In genomic region chr6:63458480-63459115, GRCh38 we compare ENCODE assay signal across 11 cellular contexts.
A peak's percentile ranks its signal among the peaks of the same experiment; 100 is the strongest.
DNase-seq lines count a peak whose midpoint lies in the region; ATAC-seq and TF ChIP-seq lines count a peak whose summit lies in the region.
"Had no signal": no experiment of that assay in that cellular context is flagged by ENCODE, and none has a peak within 500 bp of the region (broad histone marks: within the 10 kb centered on the region; RNA-seq: fewer than 3 reads in every experiment).

No MANE protein-coding gene starts in this region.

- peak overlapping the region; percentile 51 for H3K9ac ChIP-seq in endocrine pancreas (ENCODE audit: control insufficient read depth, insufficient read depth, low read length)

- POLR2A ChIA-PET in activated CD8-positive, alpha-beta T cell treated with anti-CD3 and anti-CD28 coated beads, Interleukin-2, amount 10 ng/mL, durations not matched to agents 7 days and 5 days (lab: Charles Lee) = no interaction called here

- peak overlapping the region; percentile 56 for H3K27ac ChIP-seq in upper lobe of right lung

- no peaks in the 10 kb centered on the region for H3K9me3 Mint-ChIP-seq in activated CD8-positive, alpha-beta T cell treated with anti-CD3 and anti-CD28 coated beads, Interleukin-2, amount 10 ng/mL, durations not matched to agents 7 days and 5 days (ENCODE audit: insufficient read depth)

- peak; percentile 58 for ATAC-seq in GM19397 (IDR thresholded peaks at IDR 0.05; ENCODE audit: unreplicated experiment)
- peak; percentile 54 for ATAC-seq in HG02981 (IDR thresholded peaks at IDR 0.05; ENCODE audit: unreplicated experiment)
- ATAC-seq in upper lobe of right lung = peak; percentile 90
- no peak for ATAC-seq in activated CD8-positive, alpha-beta T cell treated with anti-CD3 and anti-CD28 coated beads, Interleukin-2, amount 10 ng/mL, durations not matched to agents 7 days and 5 days
- no peak for ATAC-seq in activated CD4-positive, CD25-positive, alpha-beta regulatory T cell treated with anti-CD3 and anti-CD28 coated beads, Interleukin-2, amount 50 U/mL, for 24 hours
- ATAC-seq: natural killer cell treated with Interleukin-12 subunit alpha and Interleukin-12 subunit beta and Interleukin-15 and Interleukin-18, amount 100 ng/mL, for 72 hours had no signal

- H3K27me3 ChIP-seq in endocrine pancreas (ENCODE audit: control insufficient read depth, insufficient read depth, low read length) (no peaks in the 10 kb centered on the region), upper lobe of right lung (no peaks in the 10 kb centered on the region)

- no peak overlapping the region for H3K4me3 Mint-ChIP-seq in activated CD8-positive, alpha-beta T cell treated with anti-CD3 and anti-CD28 coated beads, Interleukin-2, amount 10 ng/mL, durations not matched to agents 7 days and 5 days
- H3K4me3 Mint-ChIP-seq: natural killer cell treated with Interleukin-12 subunit alpha and Interleukin-12 subunit beta and Interleukin-15 and Interleukin-18, amount 100 ng/mL, for 72 hours had no signal

- no peak overlapping the region for H3K27ac Mint-ChIP-seq in activated CD8-positive, alpha-beta T cell treated with anti-CD3 and anti-CD28 coated beads, Interleukin-2, amount 10 ng/mL, durations not matched to agents 7 days and 5 days
- H3K27ac Mint-ChIP-seq: natural killer cell treated with Interleukin-12 subunit alpha and Interleukin-12 subunit beta and Interleukin-15 and Interleukin-18, amount 100 ng/mL, for 72 hours had no signal

- no peaks in the 10 kb centered on the region for H3K36me3 Mint-ChIP-seq in activated CD8-positive, alpha-beta T cell treated with anti-CD3 and anti-CD28 coated beads, Interleukin-2, amount 10 ng/mL, durations not matched to agents 7 days and 5 days (ENCODE audit: low read depth)
- H3K36me3 Mint-ChIP-seq: natural killer cell treated with Interleukin-12 subunit alpha and Interleukin-12 subunit beta and Interleukin-15 and Interleukin-18, amount 100 ng/mL, for 72 hours had no signal

- H3K9me3 ChIP-seq in endocrine pancreas (ENCODE audit: control insufficient read depth, low read length) (no peaks in the 10 kb centered on the region), upper lobe of right lung (no peaks in the 10 kb centered on the region)

- intact Hi-C loops in upper lobe of right lung (cut with DNase I) = no loop called here

- DNase-seq in upper lobe of right lung (no peak), MV-4-11 (lab: John Stamatoyannopoulos, UW) (no peak)
- DNase-seq in activated CD8-positive, alpha-beta T cell treated with anti-CD3 and anti-CD28 coated beads, Interleukin-2, amount 10 ng/mL, durations not matched to agents 7 days and 5 days = no peak
- DNase-seq: activated CD8-positive, alpha-beta memory T cell treated with anti-CD3 and anti-CD28 coated beads, Interleukin-2, amount 50 U/mL, for 4 hours; amygdala; Karpas-422 had no signal

- H3K27me3 Mint-ChIP-seq in activated CD8-positive, alpha-beta T cell treated with anti-CD3 and anti-CD28 coated beads, Interleukin-2, amount 10 ng/mL, durations not matched to agents 7 days and 5 days (ENCODE audit: low read depth) = no peaks in the 10 kb centered on the region
- H3K27me3 Mint-ChIP-seq: natural killer cell treated with Interleukin-12 subunit alpha and Interleukin-12 subunit beta and Interleukin-15 and Interleukin-18, amount 100 ng/mL, for 72 hours had no signal

- H3K4me1 ChIP-seq in endocrine pancreas (ENCODE audit: control insufficient read depth, insufficient read depth, low read length) = peaks cover 4% of the 10 kb centered on the region
- no peaks in the 10 kb centered on the region for H3K4me1 ChIP-seq in upper lobe of right lung

- TF ChIP-seq CTCF in upper lobe of right lung (IDR thresholded peaks at IDR 0.05) = no peak

- H3K36me3 ChIP-seq in endocrine pancreas (ENCODE audit: control insufficient read depth, insufficient read depth, low read length) (no peaks in the 10 kb centered on the region), upper lobe of right lung (no peaks in the 10 kb centered on the region)

- CTCF ChIA-PET in activated CD8-positive, alpha-beta T cell treated with anti-CD3 and anti-CD28 coated beads, Interleukin-2, amount 10 ng/mL, durations not matched to agents 7 days and 5 days (lab: Charles Lee) = no interaction called here

- peak overlapping the region; percentile 72 for H3K4me3 ChIP-seq in endocrine pancreas (ENCODE audit: control insufficient read depth, insufficient read depth, low read length)
- H3K4me3 ChIP-seq in upper lobe of right lung = no peak overlapping the region

- no peaks in the 10 kb centered on the region for H3K4me1 Mint-ChIP-seq in activated CD8-positive, alpha-beta T cell treated with anti-CD3 and anti-CD28 coated beads, Interleukin-2, amount 10 ng/mL, durations not matched to agents 7 days and 5 days (ENCODE audit: low read depth)

Comparison
In these comparisons a context has a peak if more than half of its experiments do, and no peak if none do; other contexts are left out.
1. ATAC-seq: peak in GM19397 (single experiment), HG02981 (single experiment) and upper lobe of right lung (single experiment); none in activated CD8-positive, alpha-beta T cell treated with anti-CD3 and anti-CD28 coated beads, Interleukin-2, amount 10 ng/mL, durations not matched to agents 7 days and 5 days (single experiment) and activated CD4-positive, CD25-positive, alpha-beta regulatory T cell treated with anti-CD3 and anti-CD28 coated beads, Interleukin-2, amount 50 U/mL, for 24 hours (0 of 2).